Comparison of ENCODE assay signal across 1 cellular context in genomic region chr14:91149462-91149861, GRCh38.
A peak's percentile ranks its signal among the peaks of the same experiment; 100 is the strongest.
TF ChIP-seq lines count a peak whose summit lies in the region.

No MANE protein-coding gene starts in this region.

TF ChIP-seq in HepG2, 621 proteins besides CTCF, POLR2A, EP300 and RAD21 (continued from another document):
- TF ChIP-seq, protein P1, sequence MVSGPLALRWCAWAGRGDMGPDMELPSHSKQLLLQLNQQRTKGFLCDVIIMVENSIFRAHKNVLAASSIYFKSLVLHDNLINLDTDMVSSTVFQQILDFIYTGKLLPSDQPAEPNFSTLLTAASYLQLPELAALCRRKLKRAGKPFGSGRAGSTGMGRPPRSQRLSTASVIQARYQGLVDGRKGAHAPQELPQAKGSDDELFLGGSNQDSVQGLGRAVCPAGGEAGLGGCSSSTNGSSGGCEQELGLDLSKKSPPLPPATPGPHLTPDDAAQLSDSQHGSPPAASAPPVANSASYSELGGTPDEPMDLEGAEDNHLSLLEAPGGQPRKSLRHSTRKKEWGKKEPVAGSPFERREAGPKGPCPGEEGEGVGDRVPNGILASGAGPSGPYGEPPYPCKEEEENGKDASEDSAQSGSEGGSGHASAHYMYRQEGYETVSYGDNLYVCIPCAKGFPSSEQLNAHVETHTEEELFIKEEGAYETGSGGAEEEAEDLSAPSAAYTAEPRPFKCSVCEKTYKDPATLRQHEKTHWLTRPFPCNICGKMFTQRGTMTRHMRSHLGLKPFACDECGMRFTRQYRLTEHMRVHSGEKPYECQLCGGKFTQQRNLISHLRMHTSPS (CRISPR knock-in tag; IDR thresholded peaks at IDR 0.05; ENCODE audit: low read depth) = no peak
- TF ChIP-seq PAWR (CRISPR knock-in tag; IDR thresholded peaks at IDR 0.05; ENCODE audit: borderline replicate concordance) = no peak
- TF ChIP-seq ONECUT2 (CRISPR knock-in tag; IDR thresholded peaks at IDR 0.05) = no peak
- TF ChIP-seq ZNF124 (CRISPR knock-in tag; IDR thresholded peaks at IDR 0.05) = no peak
- TF ChIP-seq THYN1 (CRISPR knock-in tag; IDR thresholded peaks at IDR 0.05; ENCODE audit: borderline replicate concordance, low read depth) = no peak
- TF ChIP-seq AGO2 (optimal IDR thresholded peaks at IDR 0.05; ENCODE audit: low read depth, low read length) = no peak
- TF ChIP-seq EZH2 (conservative IDR thresholded peaks at IDR 0.05; ENCODE audit: low read depth, low read length) = no peak
- TF ChIP-seq ZNF75D (CRISPR knock-in tag; IDR thresholded peaks at IDR 0.05; ENCODE audit: borderline replicate concordance) = no peak
- no peak for TF ChIP-seq ZBTB46 (CRISPR knock-in tag; IDR thresholded peaks at IDR 0.05; ENCODE audit: borderline replicate concordance)
- TF ChIP-seq ZNF552 (CRISPR knock-in tag; IDR thresholded peaks at IDR 0.05; ENCODE audit: borderline replicate concordance) = no peak
- no peak for TF ChIP-seq ZNF598 (CRISPR knock-in tag; IDR thresholded peaks at IDR 0.05; ENCODE audit: borderline replicate concordance)
- TF ChIP-seq YY1 (IDR thresholded peaks at IDR 0.05; ENCODE audit: insufficient read depth, insufficient replicate concordance, low read depth, low read length) = no peak
- no peak for TF ChIP-seq CBX1 (IDR thresholded peaks at IDR 0.05; ENCODE audit: low read depth)
- TF ChIP-seq ZNF766 (CRISPR knock-in tag; IDR thresholded peaks at IDR 0.05; ENCODE audit: borderline replicate concordance) = no peak
- no peak for TF ChIP-seq KLF15 (CRISPR knock-in tag; IDR thresholded peaks at IDR 0.05; ENCODE audit: borderline replicate concordance)
- TF ChIP-seq NCOA1 (CRISPR knock-in tag; IDR thresholded peaks at IDR 0.05) = no peak
- TF ChIP-seq ATF7-NPFF (CRISPR knock-in tag; IDR thresholded peaks at IDR 0.05; ENCODE audit: low read depth) = no peak
- TF ChIP-seq KLF6 (CRISPR knock-in tag; IDR thresholded peaks at IDR 0.05) = no peak
- no peak for TF ChIP-seq ZNF205 (CRISPR knock-in tag; IDR thresholded peaks at IDR 0.05)
- no peak for TF ChIP-seq ZNF816 (CRISPR knock-in tag; IDR thresholded peaks at IDR 0.05; ENCODE audit: borderline replicate concordance)
- no peak for TF ChIP-seq ZNF704 (CRISPR knock-in tag; IDR thresholded peaks at IDR 0.05; ENCODE audit: borderline replicate concordance)
- peak; percentile 75 for TF ChIP-seq GATAD2A (CRISPR knock-in tag; IDR thresholded peaks at IDR 0.05)
- no peak for TF ChIP-seq ZNF512 (CRISPR knock-in tag; IDR thresholded peaks at IDR 0.05)
- no peak for TF ChIP-seq POLR2G (IDR thresholded peaks at IDR 0.05; ENCODE audit: low read depth, low read length)
- TF ChIP-seq SRSF9 (IDR thresholded peaks at IDR 0.05; ENCODE audit: borderline replicate concordance, insufficient read depth, low read depth, low read length, poor library complexity, severe bottlenecking) = no peak
- no peak for TF ChIP-seq ZSCAN31 (CRISPR knock-in tag; IDR thresholded peaks at IDR 0.05; ENCODE audit: low read depth)
- no peak for TF ChIP-seq ZSCAN30 (CRISPR knock-in tag; IDR thresholded peaks at IDR 0.05)
- no peak for TF ChIP-seq MEIS2 (CRISPR knock-in tag; IDR thresholded peaks at IDR 0.05)
TF ChIP-seq in HepG2: peak in this region for 62.
